In genomic region chr18:907880-908512, GRCh38 we compare ENCODE assay signal across 9 cellular contexts. TPM values are rescaled to one million over a fixed set of nuclear protein-coding genes. Genes with fewer than 3 reads are reported as not detected.
A peak's percentile ranks its signal among the peaks of the same experiment; 100 is the strongest.
DNase-seq lines count a peak whose midpoint lies in the region; ATAC-seq and TF ChIP-seq lines count a peak whose summit lies in the region.
"Had no signal": no experiment of that assay in that cellular context is flagged by ENCODE, and none has a peak within 500 bp of the region (broad histone marks: within the 10 kb centered on the region; RNA-seq: fewer than 3 reads in every experiment).

No MANE protein-coding gene starts in this region.

- 3% methylated on average over 51 of the region's 51 CpGs for WGBS in HUES64
- 2 to 4% methylated on average over 51 of the region's 51 CpGs for WGBS in ectodermal cell, 2 experiments

- H3K27me3 ChIP-seq in AG04450 (ENCODE audit: control insufficient read depth, insufficient read depth, low read length) (peaks cover 77% of the 10 kb centered on the region), HUES64 (ENCODE audit: insufficient read depth, low read length) (peaks cover 100% of the 10 kb centered on the region), ectodermal cell (ENCODE audit: control insufficient read depth, insufficient read depth, low read length, poor library complexity, severe bottlenecking) (peaks cover 100% of the 10 kb centered on the region), neural cell (ENCODE audit: insufficient read depth, low read depth, low read length) (peaks cover 95% of the 10 kb centered on the region)

- no peaks in the 10 kb centered on the region for H3K9me2 ChIP-seq in neural cell (ENCODE audit: insufficient read depth, low read length)

- peaks cover 19% of the 10 kb centered on the region for H3K4me1 ChIP-seq in HUES64 (ENCODE audit: insufficient read depth, low read length)
- peaks cover 31% of the 10 kb centered on the region for H3K4me1 ChIP-seq in ectodermal cell (ENCODE audit: control insufficient read depth, insufficient read depth, low read length)

- H3K9ac ChIP-seq in HUES64 (ENCODE audit: low read depth, low read length) (no peak overlapping the region), neural cell (ENCODE audit: low read length) (no peak overlapping the region)

- peaks cover 9% of the 10 kb centered on the region; the same call in 1 of the 2 replicates for H3K9me3 ChIP-seq in AG04450 (ENCODE audit: control insufficient read depth, insufficient read depth, low read length)
- no peaks in the 10 kb centered on the region; the same call in 1 of the 2 replicates for H3K9me3 ChIP-seq in HUES64 (ENCODE audit: insufficient read depth, low read depth, low read length)
- H3K9me3 ChIP-seq in ectodermal cell (ENCODE audit: control insufficient read depth, low read length): no peaks in the 10 kb centered on the region
- H3K9me3 ChIP-seq in neural cell (ENCODE audit: low read length): no peaks in the 10 kb centered on the region

- ATAC-seq in HG03095 (IDR thresholded peaks at IDR 0.05; ENCODE audit: unreplicated experiment): no peak
- no peak for ATAC-seq in GM21360 (IDR thresholded peaks at IDR 0.05; ENCODE audit: unreplicated experiment)

- DNase-seq in AG04450 (ENCODE audit: low read depth, low spot score) (no peak), NCI-H2227 treated with DMSO at 0.1 percent for 48 hours (lab: John Stamatoyannopoulos, UW) (no peak), NCI-H82 (lab: John Stamatoyannopoulos, UW) (no peak)
- DNase-seq: NCI-H1694 treated with DMSO at 0.1 percent for 48 hours had no signal

- H3K27ac ChIP-seq in AG04450 (ENCODE audit: low read depth, low read length) (no peak overlapping the region), HUES64 (ENCODE audit: low read depth, low read length) (no peak overlapping the region), ectodermal cell (ENCODE audit: insufficient read depth, low read depth, low read length, poor library complexity, severe bottlenecking) (no peak overlapping the region), neural cell (ENCODE audit: low read length) (no peak overlapping the region)

- H2AFZ ChIP-seq in neural cell (ENCODE audit: low read depth, low read length): no peak overlapping the region

- no peaks in the 10 kb centered on the region for H4K20me1 ChIP-seq in neural cell (ENCODE audit: insufficient read depth)

- CTCF ChIA-PET in AG04450 (lab: Charles Lee): no interaction called here

- no peak for TF ChIP-seq EP300 in neural cell (conservative IDR thresholded peaks at IDR 0.05; ENCODE audit: poor library complexity, severe bottlenecking)

- peak overlapping the region; percentile 50 for H3K4me2 ChIP-seq in neural cell (ENCODE audit: low read length)

- TF ChIP-seq RAD21 in neural cell (conservative IDR thresholded peaks at IDR 0.05): no peak

- H3K36me3 ChIP-seq in HUES64 (ENCODE audit: insufficient read depth, low read length) (no peaks in the 10 kb centered on the region), ectodermal cell (ENCODE audit: control insufficient read depth, insufficient read depth, low read length) (no peaks in the 10 kb centered on the region), neural cell (ENCODE audit: insufficient read depth, low read length) (no peaks in the 10 kb centered on the region)

- peak overlapping the region; percentile 22; the same call in 1 of the 2 replicates for H3K4me3 ChIP-seq in AG04450 (ENCODE audit: low read depth, low read length)
- peak overlapping the region; percentile 45 for H3K4me3 ChIP-seq in HUES64 (ENCODE audit: low read length)
- H3K4me3 ChIP-seq in ectodermal cell (ENCODE audit: insufficient read depth, low read depth, low read length): peak overlapping the region; percentile 20
- H3K4me3 ChIP-seq in neural cell (ENCODE audit: low read length): peak overlapping the region; percentile 65

- no peaks in the 10 kb centered on the region for H3K79me2 ChIP-seq in neural cell (replicated peaks; ENCODE audit: insufficient read depth, low read length)

- TF ChIP-seq CTCF in AG04450 (IDR thresholded peaks at IDR 0.05; ENCODE audit: low read depth, low read length) (no peak), neural cell (IDR thresholded peaks at IDR 0.05; ENCODE audit: poor library complexity, severe bottlenecking) (no peak)

- H3F3A ChIP-seq in neural cell (ENCODE audit: insufficient read depth, low read length, poor library complexity, severe bottlenecking): no peaks in the 10 kb centered on the region

- POLR2A ChIA-PET in AG04450 (lab: Yijun Ruan, JAX): no interaction called here

TF ChIP-seq in neural cell, 6 proteins besides CTCF, POLR2A, EP300 and RAD21:
- TF ChIP-seq EZH2 (IDR thresholded peaks at IDR 0.05; ENCODE audit: borderline replicate concordance, insufficient read depth, low read length, poor library complexity, severe bottlenecking) (peak; percentile 3), REST (IDR thresholded peaks at IDR 0.05; ENCODE audit: borderline replicate concordance) (no peak)

RNA-seq across cellular contexts. Expression of gene ADCYAP1, which starts 3.3 kb away (rescaled TPM):
- polyA plus RNA-seq in AG04450 (2011; rRNA removed) (not detected in 2 replicates), neural cell (0.98 and 1.2 TPM in 2 replicates)
- not detected in 2 replicates for polyA minus RNA-seq in AG04450 (2011; rRNA and poly(A)+ RNA removed)
- polyA plus RNA-seq in HUES64 (2013, experiment 1 of 2): 0.10 TPM
- polyA plus RNA-seq in HUES64 (2013, experiment 2 of 2): 0.51 TPM
- 0.87 TPM for polyA plus RNA-seq in ectodermal cell (2013, experiment 1 of 4)
- polyA plus RNA-seq in ectodermal cell (2013, experiment 2 of 4): 0.96 TPM
- polyA plus RNA-seq in ectodermal cell (2013, experiment 3 of 4): 1.1 TPM
- polyA plus RNA-seq in ectodermal cell (2013, experiment 4 of 4): 1.4 TPM
- polyA minus RNA-seq in neural cell: 0.46 and 0.49 TPM in 2 replicates
